ENCODE assay signal across 18 cellular contexts in genomic region chr11:20362481-20362880, GRCh38. TPM values are rescaled to one million over a fixed set of nuclear protein-coding genes. Genes with fewer than 3 reads are reported as not detected.
DNase-seq lines count a peak whose midpoint lies in the region; ATAC-seq and TF ChIP-seq lines count a peak whose summit lies in the region.
"Had no signal": no experiment of that assay in that cellular context is flagged by ENCODE, and none has a peak within 500 bp of the region (broad histone marks: within the 10 kb centered on the region; RNA-seq: fewer than 3 reads in every experiment).

No MANE protein-coding gene starts in this region.

- H3K36me3 Mint-ChIP-seq in activated CD4-positive, alpha-beta T cell treated with anti-CD3 and anti-CD28 coated beads, Interleukin-2, amount 10 ng/mL, durations not matched to agents 24 days and 14 days (ENCODE audit: low read depth), result peaks cover 24% of the 10 kb centered on the region
- no peaks in the 10 kb centered on the region for H3K36me3 Mint-ChIP-seq in brain
- H3K36me3 Mint-ChIP-seq in nephron progenitor cell (ENCODE audit: low read depth), result no peaks in the 10 kb centered on the region

- no peak overlapping the region for H3K4me3 ChIP-seq in OCI-LY1 (ENCODE audit: low read depth, low read length, poor library complexity, severe bottlenecking)
- H3K4me3 ChIP-seq: testis had no signal

- H3K27ac Mint-ChIP-seq in activated CD4-positive, alpha-beta T cell treated with anti-CD3 and anti-CD28 coated beads, Interleukin-2, amount 10 ng/mL, durations not matched to agents 24 days and 14 days, result peak overlapping the region; percentile 35
- H3K27ac Mint-ChIP-seq in brain (no peak overlapping the region), nephron progenitor cell (no peak overlapping the region)

- intact Hi-C loops in activated CD4-positive, alpha-beta T cell treated with anti-CD3 and anti-CD28 coated beads, Interleukin-2, amount 10 ng/mL, durations not matched to agents 24 days and 14 days (cut with micrococcal nuclease), result no loop called here

- H3K27me3 ChIP-seq in OCI-LY1 (ENCODE audit: insufficient read depth, low read length), result no peaks in the 10 kb centered on the region
- H3K27me3 ChIP-seq: testis had no signal

- peaks cover 14% of the 10 kb centered on the region for H3K36me3 ChIP-seq in OCI-LY1 (ENCODE audit: insufficient read depth, low read length)
- H3K36me3 ChIP-seq: lower lobe of right lung, prostate gland had no signal

- H3K79me2 ChIP-seq in OCI-LY1 (ENCODE audit: insufficient read depth, low read length), result no peaks in the 10 kb centered on the region

- no peaks in the 10 kb centered on the region for H3K9me3 ChIP-seq in OCI-LY1 (ENCODE audit: low read length)
- H3K9me3 ChIP-seq: lower lobe of right lung, prostate gland, testis had no signal

- no peak for TF ChIP-seq CTCF in OCI-LY1 (IDR thresholded peaks at IDR 0.05; ENCODE audit: low read length)
- TF ChIP-seq CTCF in brain (conservative IDR thresholded peaks at IDR 0.05), result no peak
- no peak for TF ChIP-seq CTCF in nephron progenitor cell (IDR thresholded peaks at IDR 0.05)

- no peaks in the 10 kb centered on the region for H3K9me2 ChIP-seq in OCI-LY1 (ENCODE audit: low read depth, low read length)

- no peak overlapping the region for H3K4me2 ChIP-seq in OCI-LY1 (ENCODE audit: low read length)

- DNase-seq in activated CD4-positive, alpha-beta T cell treated with anti-CD3 and anti-CD28 coated beads, Interleukin-2, amount 10 ng/mL, durations not matched to agents 24 days and 14 days, result no peak
- no peak for DNase-seq in activated CD4-positive, alpha-beta T cell treated with anti-CD3 and anti-CD28 coated beads for 1 hour
- DNase-seq in nephron progenitor cell, result no peak
- no peak for DNase-seq in mesenteric fat pad (ENCODE audit: low spot score)
- DNase-seq in NCI-H510A treated with DMSO at 0.1 percent for 48 hours (lab: John Stamatoyannopoulos, UW), result no peak
- DNase-seq: aorta; H7; Kasumi-1; lower lobe of right lung; NCI-H1694 treated with DMSO at 0.1 percent for 48 hours; NCI-H526 treated with DMSO at 0.1 percent for 48 hours; stimulated activated CD4-positive, alpha-beta T cell treated with anti-CD3 and anti-CD28 coated beads, Interleukin-15, amount 100 ng/mL, for 24 hours; T1000; testis had no signal

- peaks cover 38% of the 10 kb centered on the region for H3K4me1 ChIP-seq in OCI-LY1 (ENCODE audit: insufficient read depth, low read length, severe bottlenecking)
- H3K4me1 ChIP-seq: prostate gland had no signal

- peaks cover 52% of the 10 kb centered on the region for H3K4me1 Mint-ChIP-seq in activated CD4-positive, alpha-beta T cell treated with anti-CD3 and anti-CD28 coated beads, Interleukin-2, amount 10 ng/mL, durations not matched to agents 24 days and 14 days
- H3K4me1 Mint-ChIP-seq in brain, result peaks cover 20% of the 10 kb centered on the region
- peaks cover 19% of the 10 kb centered on the region for H3K4me1 Mint-ChIP-seq in nephron progenitor cell

- peak overlapping the region; percentile 81 for H2AFZ ChIP-seq in OCI-LY1 (ENCODE audit: low read length)

- H3K9me3 Mint-ChIP-seq in activated CD4-positive, alpha-beta T cell treated with anti-CD3 and anti-CD28 coated beads, Interleukin-2, amount 10 ng/mL, durations not matched to agents 24 days and 14 days, result peaks cover 13% of the 10 kb centered on the region
- H3K9me3 Mint-ChIP-seq in brain (peaks cover 0 to 12% (median 0%) of the 10 kb centered on the region in 5 experiments), nephron progenitor cell (no peaks in the 10 kb centered on the region)

- peaks cover 3% of the 10 kb centered on the region for H3K27me3 Mint-ChIP-seq in activated CD4-positive, alpha-beta T cell treated with anti-CD3 and anti-CD28 coated beads, Interleukin-2, amount 10 ng/mL, durations not matched to agents 24 days and 14 days
- peaks cover 61% of the 10 kb centered on the region for H3K27me3 Mint-ChIP-seq in brain
- peaks cover 34% of the 10 kb centered on the region for H3K27me3 Mint-ChIP-seq in nephron progenitor cell (ENCODE audit: low read depth, poor library complexity)

- no peak overlapping the region for H3K9ac ChIP-seq in OCI-LY1 (ENCODE audit: low read length)

- H3K27ac ChIP-seq in OCI-LY1 (ENCODE audit: low read depth, low read length, poor library complexity, severe bottlenecking), result no peak overlapping the region
- H3K27ac ChIP-seq: lower lobe of right lung, testis had no signal

- H3F3A ChIP-seq in OCI-LY1 (ENCODE audit: insufficient read depth, low read length), result no peaks in the 10 kb centered on the region

- no peak for ATAC-seq in HG03025 (IDR thresholded peaks at IDR 0.05; ENCODE audit: low FRiP score, unreplicated experiment)

- H3K4me3 Mint-ChIP-seq in activated CD4-positive, alpha-beta T cell treated with anti-CD3 and anti-CD28 coated beads, Interleukin-2, amount 10 ng/mL, durations not matched to agents 24 days and 14 days, result peak overlapping the region; percentile 87
- H3K4me3 Mint-ChIP-seq in brain (peak overlapping the region; percentile 15 to 82 (median 27)), nephron progenitor cell (peak overlapping the region; percentile 86)

- H4K20me1 ChIP-seq in OCI-LY1 (ENCODE audit: insufficient read depth, low read length), result no peaks in the 10 kb centered on the region

RNA-seq across cellular contexts. Expression of gene HTATIP2, which starts 1.0 kb away (rescaled TPM):
- 48.3 and 53.9 TPM in 2 replicates for total RNA-seq in activated CD4-positive, alpha-beta T cell treated with anti-CD3 and anti-CD28 coated beads, Interleukin-2, amount 10 ng/mL, durations not matched to agents 24 days and 14 days
- 25.7 TPM for polyA plus RNA-seq in brain (ENCODE audit: insufficient read depth, low read depth, low replicate concordance)
- 38.9 TPM for total RNA-seq in mesenteric fat pad

RNA-seq across cellular contexts. Expression of gene PRMT3, which starts 25.0 kb away (rescaled TPM):
- total RNA-seq in activated CD4-positive, alpha-beta T cell treated with anti-CD3 and anti-CD28 coated beads, Interleukin-2, amount 10 ng/mL, durations not matched to agents 24 days and 14 days, result 48.7 and 50.5 TPM in 2 replicates
- polyA plus RNA-seq in brain (ENCODE audit: insufficient read depth, low read depth, low replicate concordance), result 5.4 TPM
- 13.5 TPM for total RNA-seq in mesenteric fat pad

Comparison
In these comparisons a context has a peak if more than half of its experiments do, and no peak if none do; other contexts are left out.
1. H3K4me3 Mint-ChIP-seq: peak in every context shown above with its lines; median percentile 87 in activated CD4-positive, alpha-beta T cell treated with anti-CD3 and anti-CD28 coated beads, Interleukin-2, amount 10 ng/mL, durations not matched to agents 24 days and 14 days; 86 in nephron progenitor cell; 27 in brain.